19 cellular contexts compared by ENCODE assay signal in genomic region chr10:69879628-69880257, GRCh38.
DNase-seq lines count a peak whose midpoint lies in the region; ATAC-seq and TF ChIP-seq lines count a peak whose summit lies in the region.
"Had no signal": no experiment of that assay in that cellular context is flagged by ENCODE, and none has a peak within 500 bp of the region (broad histone marks: within the 10 kb centered on the region; RNA-seq: fewer than 3 reads in every experiment).

No MANE protein-coding gene starts in this region.

- H3K18ac ChIP-seq in mesenchymal stem cell (ENCODE audit: low read depth in 1 of 2, low read length in 2 of 2): peak overlapping the region in 1 of 2 experiments; percentile 64

- 89% methylated on average over 13 of the region's 13 CpGs for WGBS in mesenchymal stem cell

- H2AK5ac ChIP-seq in mesenchymal stem cell (ENCODE audit: low read length, severe bottlenecking): no peak overlapping the region

- peaks cover 17% of the 10 kb centered on the region for H3K4me1 ChIP-seq in GM23338 (ENCODE audit: insufficient read depth)
- H3K4me1 ChIP-seq in NT2/D1 (ENCODE audit: insufficient read depth, insufficient read length): peaks cover 20% of the 10 kb centered on the region
- H3K4me1 ChIP-seq in mesenchymal stem cell (ENCODE audit: control insufficient read depth, insufficient read depth, low read depth, low read length): peaks cover 33% of the 10 kb centered on the region
- H3K4me1 ChIP-seq in osteoblast (ENCODE audit: insufficient read depth, low read length): peaks cover 9% of the 10 kb centered on the region

- H3K79me2 ChIP-seq in GM23338 (replicated peaks; ENCODE audit: insufficient read depth): no peaks in the 10 kb centered on the region
- H3K79me2 ChIP-seq in osteoblast (ENCODE audit: insufficient read depth, low read length): no peaks in the 10 kb centered on the region

- H3F3A ChIP-seq in GM23338 (replicated peaks; ENCODE audit: low read depth): no peaks in the 10 kb centered on the region

- TF ChIP-seq CTCF in GM23338 (conservative IDR thresholded peaks at IDR 0.05; ENCODE audit: low read depth in 2 of 2): no peak
- TF ChIP-seq CTCF in osteoblast (IDR thresholded peaks at IDR 0.05; ENCODE audit: extremely low read depth, low read depth, low read length): no peak

- peaks cover 16% of the 10 kb centered on the region for H3K27me3 Mint-ChIP-seq in GM23338 (ENCODE audit: insufficient read depth, low read depth, poor library complexity)

- H4K91ac ChIP-seq in mesenchymal stem cell (ENCODE audit: low read length): no peak overlapping the region

- H2BK15ac ChIP-seq in mesenchymal stem cell (ENCODE audit: low read depth, poor library complexity, severe bottlenecking): peak overlapping the region; percentile 9

- H4K20me1 ChIP-seq in GM23338 (replicated peaks; ENCODE audit: insufficient read depth) (no peaks in the 10 kb centered on the region), osteoblast (ENCODE audit: insufficient read depth, low read length) (no peaks in the 10 kb centered on the region)

- no peaks in the 10 kb centered on the region for H3K9me2 ChIP-seq in GM23338 (ENCODE audit: insufficient read depth)

- H2BK120ac ChIP-seq in mesenchymal stem cell (ENCODE audit: low read depth, low read length): peak overlapping the region; percentile 9

- H3K4me2 ChIP-seq in GM23338 (peak overlapping the region; percentile 32; the same call in 1 of the 2 replicates), mesenchymal stem cell (ENCODE audit: low read length, poor library complexity, severe bottlenecking) (no peak overlapping the region), osteoblast (ENCODE audit: insufficient read depth, low read length) (no peak overlapping the region)

- H3K9ac ChIP-seq in NT2/D1 (ENCODE audit: insufficient read length, low read depth) (peak overlapping the region; percentile 17), mesenchymal stem cell (ENCODE audit: low read length) (no peak overlapping the region)

- H3K4me1 Mint-ChIP-seq in GM23338: peaks cover 59% of the 10 kb centered on the region

- H3K27ac Mint-ChIP-seq in GM23338: no peak overlapping the region

- DNase-seq in GM23338 (ENCODE audit: low spot score) (no peak), NT2/D1 (ENCODE audit: low read depth, low spot score) (no peak), mesenchymal stem cell (no peak), osteoblast (ENCODE audit: insufficient read length, low spot score, missing footprints) (peak; percentile 52), D341Med (ENCODE audit: low spot score) (no peak)
- DNase-seq: DND-41; GOT3; Karpas-422; MG63; NCI-H1048; NCI-H2081 treated with DMSO at 0.1 percent for 48 hours; NCI-H510A; NCI-H748 treated with DMSO at 0.1 percent for 48 hours; NK-92 treated with Interleukin-12 subunit alpha and Interleukin-12 subunit beta, amount 100 ng/mL, for 24 hours; SW 1271 had no signal

- H3K36me3 ChIP-seq in GM23338 (ENCODE audit: insufficient read depth): no peaks in the 10 kb centered on the region
- H3K36me3 ChIP-seq in NT2/D1 (ENCODE audit: insufficient read depth, insufficient read length, low read length): no peaks in the 10 kb centered on the region
- peaks cover 0 to 7% of the 10 kb centered on the region in 2 experiments for H3K36me3 ChIP-seq in mesenchymal stem cell (ENCODE audit: control insufficient read depth in 1 of 2, insufficient read depth in 2 of 2, low read depth in 1 of 2, low read length in 2 of 2)
- H3K36me3 ChIP-seq in osteoblast (ENCODE audit: insufficient read depth, low read length): no peaks in the 10 kb centered on the region
- H3K36me3 ChIP-seq: MG63 had no signal

- no peaks in the 10 kb centered on the region for H3K9me3 Mint-ChIP-seq in GM23338

- H3K14ac ChIP-seq in mesenchymal stem cell (ENCODE audit: low read length in 2 of 2): no peak overlapping the region

- H3K4ac ChIP-seq in mesenchymal stem cell (ENCODE audit: low read depth in 1 of 2, low read length in 2 of 2): no peak overlapping the region

- H3K79me1 ChIP-seq in mesenchymal stem cell (replicated peaks; ENCODE audit: low read length, poor library complexity, severe bottlenecking): peaks cover 10% of the 10 kb centered on the region

- H2BK5ac ChIP-seq in mesenchymal stem cell (ENCODE audit: low read depth, low read length, poor library complexity, severe bottlenecking): no peak overlapping the region

- H3K4me3 ChIP-seq in GM23338 (no peak overlapping the region), NT2/D1 (ENCODE audit: insufficient read length, low read depth) (no peak overlapping the region), mesenchymal stem cell (ENCODE audit: insufficient read depth in 1 of 2, low read depth in 1 of 2, low read length in 2 of 2) (no peak overlapping the region), osteoblast (ENCODE audit: insufficient read depth, low read length) (no peak overlapping the region)
- H3K4me3 ChIP-seq: MG63 had no signal

- H3K27me3 ChIP-seq in GM23338 (ENCODE audit: insufficient read depth) (no peaks in the 10 kb centered on the region), NT2/D1 (ENCODE audit: insufficient read depth, insufficient read length) (no peaks in the 10 kb centered on the region), mesenchymal stem cell (ENCODE audit: control insufficient read depth in 1 of 2, insufficient read depth in 1 of 2, low read length in 2 of 2) (no peaks in the 10 kb centered on the region), osteoblast (ENCODE audit: insufficient read depth, low read length) (no peaks in the 10 kb centered on the region)
- H3K27me3 ChIP-seq: MG63 had no signal

- ATAC-seq in GM23338: no peak; the same call in 2 of the 3 replicates
- no peak for ATAC-seq in HG03095 (IDR thresholded peaks at IDR 0.05; ENCODE audit: unreplicated experiment)
- ATAC-seq in GM19467 (IDR thresholded peaks at IDR 0.05; ENCODE audit: unreplicated experiment): no peak
- ATAC-seq: Right ventricle myocardium inferior had no signal

- no peak overlapping the region for H3K4me3 Mint-ChIP-seq in GM23338

- H3K23ac ChIP-seq in mesenchymal stem cell (ENCODE audit: low read length in 2 of 2): no peak overlapping the region

- no peaks in the 10 kb centered on the region for H3K36me3 Mint-ChIP-seq in GM23338 (ENCODE audit: low read depth)

- H2BK12ac ChIP-seq in mesenchymal stem cell (ENCODE audit: low read length in 2 of 2): peak overlapping the region in 1 of 2 experiments; percentile 29

- no peak overlapping the region for H4K8ac ChIP-seq in mesenchymal stem cell (ENCODE audit: low read length)

- no peak overlapping the region; the same call in 1 of the 2 replicates for H2AFZ ChIP-seq in GM23338
- no peak overlapping the region for H2AFZ ChIP-seq in mesenchymal stem cell (ENCODE audit: low read depth, low read length)
- H2AFZ ChIP-seq in osteoblast (ENCODE audit: low read length): no peak overlapping the region

- no peak overlapping the region for H3K27ac ChIP-seq in GM23338 (ENCODE audit: low read depth)
- no peak overlapping the region for H3K27ac ChIP-seq in mesenchymal stem cell (ENCODE audit: low read length, poor library complexity, severe bottlenecking)
- no peak overlapping the region for H3K27ac ChIP-seq in osteoblast (ENCODE audit: low read depth, low read length)
- H3K27ac ChIP-seq: C4-2B had no signal

- no peaks in the 10 kb centered on the region for H3K9me3 ChIP-seq in NT2/D1 (ENCODE audit: insufficient read depth, low read length)
- no peaks in the 10 kb centered on the region for H3K9me3 ChIP-seq in mesenchymal stem cell (ENCODE audit: control insufficient read depth, low read length)
- H3K9me3 ChIP-seq in osteoblast (ENCODE audit: low read depth, low read length): no peaks in the 10 kb centered on the region
- H3K9me3 ChIP-seq: MG63 had no signal

TF ChIP-seq in GM23338, 12 proteins besides CTCF, POLR2A, EP300 and RAD21 (continues in another document):
- TF ChIP-seq ZNF331 (CRISPR knock-in tag; IDR thresholded peaks at IDR 0.05; ENCODE audit: low read depth) (no peak), JUNB (IDR thresholded peaks at IDR 0.05; ENCODE audit: unreplicated experiment) (no peak), ZNF114 (CRISPR knock-in tag; IDR thresholded peaks at IDR 0.05) (no peak), POLR2AphosphoS5 (IDR thresholded peaks at IDR 0.05; ENCODE audit: low read depth) (no peak), EZH2 (IDR thresholded peaks at IDR 0.05; ENCODE audit: low read depth, unreplicated experiment) (no peak), STAT1 (IDR thresholded peaks at IDR 0.05; ENCODE audit: unreplicated experiment) (no peak)
